ENCODE assay signal across 9 cellular contexts in genomic region chr19:46351241-46352041, GRCh38. TPM values are rescaled to one million over a fixed set of nuclear protein-coding genes. Genes with fewer than 3 reads are reported as not detected.
DNase-seq lines count a peak whose midpoint lies in the region; ATAC-seq, FAIRE-seq and TF ChIP-seq lines count a peak whose summit lies in the region.
"Had no signal": no experiment of that assay in that cellular context is flagged by ENCODE, and none has a peak within 500 bp of the region (broad histone marks: within the 10 kb centered on the region; RNA-seq: fewer than 3 reads in every experiment).

No MANE protein-coding gene starts in this region.

- H3K36me3 ChIP-seq in skeletal muscle satellite cell (ENCODE audit: insufficient read depth, low read length) (peaks cover 31% of the 10 kb centered on the region), neural progenitor cell (no peaks in the 10 kb centered on the region)

- H3K9ac ChIP-seq in skeletal muscle satellite cell (ENCODE audit: low read depth, low read length) (peak overlapping the region; percentile 65), neural progenitor cell (no peak overlapping the region)

- H3K36me3 Mint-ChIP-seq in neural progenitor cell: peaks cover 10% of the 10 kb centered on the region

- H3K4me3 ChIP-seq in A549 (no peak overlapping the region), WI38 (ENCODE audit: low read depth, low read length) (peak overlapping the region; percentile 20; the same call in 1 of the 2 replicates), skeletal muscle satellite cell (ENCODE audit: low read length) (peak overlapping the region; percentile 60), neural progenitor cell (no peak overlapping the region)

- H4K20me1 ChIP-seq in neural progenitor cell (ENCODE audit: low read depth): peaks cover 73% of the 10 kb centered on the region

- DNase-seq in A549 (ENCODE audit: low read depth in 1 of 2, low spot score in 1 of 2): peak in 1 of 2 experiments; percentile 37
- DNase-seq in GM19239 (ENCODE audit: insufficient read length, low spot score): no peak
- DNase-seq in fibroblast of peridontal ligament (ENCODE audit: extremely low read depth): peak; percentile 32
- DNase-seq in NCI-H2107 treated with DMSO at 0.1 percent for 48 hours (lab: John Stamatoyannopoulos, UW; ENCODE audit: unreplicated experiment): no peak
- no peak for DNase-seq in neural progenitor cell (ENCODE audit: low spot score)

- 44% methylated on average over 15 of the region's 18 CpGs for WGBS in A549 (ENCODE audit: missing lambda C conversion rate)

- H3K27me3 ChIP-seq in skeletal muscle satellite cell (ENCODE audit: control insufficient read depth, insufficient read depth, low read length) (no peaks in the 10 kb centered on the region), neural progenitor cell (no peaks in the 10 kb centered on the region)

- ATAC-seq in A549 (no peak), GM19351 (IDR thresholded peaks at IDR 0.05; ENCODE audit: unreplicated experiment) (no peak)

- CTCF ChIA-PET in A549 (lab: Yijun Ruan, JAX): interaction anchor here (1.0 to 4.2 kb wide), 8 partner anchors 10 to 323 kb away, joined by 3 to 30 read pairs (median 4); no protein-coding TSS in a partner anchor

- POLR2A ChIA-PET in A549 (lab: Yijun Ruan, JAX): no interaction called here

- H3K9me3 ChIP-seq in A549: no peaks in the 10 kb centered on the region
- H3K9me3 ChIP-seq in skeletal muscle satellite cell (replicated peaks; ENCODE audit: low read length): no peaks in the 10 kb centered on the region
- H3K9me3 ChIP-seq in neural progenitor cell (ENCODE audit: low read depth): no peaks in the 10 kb centered on the region

- peaks cover under 1% of the 10 kb centered on the region for H3F3A ChIP-seq in neural progenitor cell (ENCODE audit: low read depth)

- TF ChIP-seq RAD21 in A549 (conservative IDR thresholded peaks at IDR 0.05 in 1 of 2, IDR thresholded peaks at IDR 0.05 in 1 of 2): no peak

- TF ChIP-seq POLR2A in A549 (IDR thresholded peaks at IDR 0.05; ENCODE audit: low read length): no peak

- H3K4me1 ChIP-seq in A549: peaks cover 61% of the 10 kb centered on the region
- H3K4me1 ChIP-seq in skeletal muscle satellite cell (ENCODE audit: control insufficient read depth, insufficient read depth, low read length): peaks cover 45% of the 10 kb centered on the region
- peaks cover 6% of the 10 kb centered on the region for H3K4me1 ChIP-seq in neural progenitor cell

- TF ChIP-seq EP300 in A549 (IDR thresholded peaks at IDR 0.05): no peak

- H3K27ac Mint-ChIP-seq in neural progenitor cell: no peak overlapping the region

- H3K4me1 Mint-ChIP-seq in neural progenitor cell: peaks cover 35% of the 10 kb centered on the region

- H3K27ac ChIP-seq in A549 (peak overlapping the region in 1 of 2 experiments; percentile 70; a peak in 3 of 6 replicates), neural progenitor cell (no peak overlapping the region)

- no peak overlapping the region for H3K4me3 Mint-ChIP-seq in neural progenitor cell

- TF ChIP-seq CTCF in A549 (IDR thresholded peaks at IDR 0.05) (no peak), WI38 (IDR thresholded peaks at IDR 0.05; ENCODE audit: low read depth, low read length) (no peak), neural progenitor cell (IDR thresholded peaks at IDR 0.05) (no peak)

- H2AFZ ChIP-seq in neural progenitor cell (replicated peaks): no peak overlapping the region

- peaks cover 66% of the 10 kb centered on the region for H3K79me2 ChIP-seq in neural progenitor cell (ENCODE audit: low read depth)

- peaks cover 7% of the 10 kb centered on the region for H3K27me3 Mint-ChIP-seq in neural progenitor cell (ENCODE audit: insufficient read depth, low read depth)

- FAIRE-seq in A549 (lab: Jason Lieb, UNC) (no peak), GM19239 (lab: Jason Lieb, UNC) (peak; percentile 89)
- FAIRE-seq: endometrium had no signal

- H3K4me2 ChIP-seq in A549 (peak overlapping the region; percentile 44), skeletal muscle satellite cell (ENCODE audit: low read length) (peak overlapping the region; percentile 74), neural progenitor cell (no peak overlapping the region)

- H3K9me3 Mint-ChIP-seq in neural progenitor cell: no peaks in the 10 kb centered on the region

TF ChIP-seq in A549, 52 proteins besides CTCF, POLR2A, EP300 and RAD21:
- TF ChIP-seq TFCP2L1 (CRISPR knock-in tag; IDR thresholded peaks at IDR 0.05) (no peak), ZFP36 (IDR thresholded peaks at IDR 0.05; ENCODE audit: borderline replicate concordance, partially characterized antibody) (peak; percentile 81)

RNA-seq across cellular contexts. Expression of gene PPP5C, which starts 4.6 kb away (rescaled TPM):
- polyA plus RNA-seq in A549 (2011; rRNA removed): 107 and 126 TPM in 2 replicates
- 209 and 213 TPM in 2 replicates for polyA plus RNA-seq in A549 (2012; cell fraction: cytosol; rRNA removed)
- 445 and 456 TPM in 2 replicates for polyA plus RNA-seq in A549 (2012; cell fraction: nucleus; rRNA removed)
- polyA plus RNA-seq in A549 (2017; fragmentation: RNase III; extraction: RNeasy Plus Mini Kit Qiagen cat#74134 plus additional on column Dnase treatment): 93.5 to 99.8 TPM (median 94.2 TPM) in 3 replicates
- 118 and 135 TPM in 2 replicates for polyA minus RNA-seq in A549 (2011; rRNA and poly(A)+ RNA removed)
- 47.7 and 51.3 TPM in 2 replicates for total RNA-seq in skeletal muscle satellite cell (2012; rRNA removed)
- total RNA-seq in neural progenitor cell (ENCODE audit: low replicate concordance): 63.5 and 97.8 TPM in 2 replicates

RNA-seq across cellular contexts. Expression of gene HIF3A, which starts 54.6 kb away (rescaled TPM):
- polyA plus RNA-seq in A549 (2011; rRNA removed) (not detected in 2 replicates), A549 (2017; fragmentation: RNase III; extraction: RNeasy Plus Mini Kit Qiagen cat#74134 plus additional on column Dnase treatment) (not detected in 3 replicates)
- under 0.01 and 0.01 TPM in 2 replicates for polyA plus RNA-seq in A549 (2012; cell fraction: cytosol; rRNA removed)
- polyA plus RNA-seq in A549 (2012; cell fraction: nucleus; rRNA removed): not detected in 2 replicates
- 0.08 TPM in 1 of 2 replicates, not detected in the other for polyA minus RNA-seq in A549 (2011; rRNA and poly(A)+ RNA removed)
- total RNA-seq in skeletal muscle satellite cell (2012; rRNA removed): 11.4 and 12.4 TPM in 2 replicates
- 6.7 and 18.0 TPM in 2 replicates for total RNA-seq in neural progenitor cell (ENCODE audit: low replicate concordance)

Comparison
In these comparisons a context has a peak if more than half of its experiments do, and no peak if none do; other contexts are left out.
1. H3K4me3 ChIP-seq: peak in WI38 (single experiment) and skeletal muscle satellite cell (single experiment); none in A549 (single experiment) and neural progenitor cell (single experiment).